In the genomic region with DNA sequence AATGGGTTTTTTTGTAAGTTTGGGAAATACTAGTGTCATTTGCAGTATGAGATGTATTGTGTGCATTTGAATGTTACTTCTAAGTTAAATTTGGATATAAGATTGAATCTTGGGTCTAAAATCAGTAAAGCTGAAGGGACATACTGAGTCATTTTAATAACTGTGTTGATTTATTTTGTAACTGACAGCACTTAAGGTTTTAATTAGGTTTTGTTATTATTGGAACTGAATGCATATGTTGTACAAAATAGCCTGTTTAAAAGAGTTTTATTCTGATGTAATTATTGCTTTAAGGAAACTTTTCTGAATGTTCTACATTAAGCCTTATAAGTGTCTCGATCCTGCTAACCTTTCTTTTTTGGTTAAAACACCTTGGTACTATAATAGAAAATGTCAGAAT, we compare ENCODE assay signal across 20 cellular contexts.
DNase-seq lines count a peak whose midpoint lies in the region; ATAC-seq and FAIRE-seq lines count a peak whose summit lies in the region.
"Had no signal": no experiment of that assay in that cellular context is flagged by ENCODE, and none has a peak within 500 bp of the region (broad histone marks: within the 10 kb centered on the region; RNA-seq: fewer than 3 reads in every experiment).

No MANE protein-coding gene starts in this region.

- H3K18ac ChIP-seq in mesenchymal stem cell (ENCODE audit: low read depth in 1 of 2, low read length in 2 of 2) = no peak overlapping the region

- H2BK120ac ChIP-seq in mesenchymal stem cell (ENCODE audit: low read depth, low read length) = no peak overlapping the region

- FAIRE-seq in urothelium cell line (lab: Jason Lieb, UNC) = no peak
- FAIRE-seq: GM12891, HTR-8/SVneo, K562 had no signal

- peaks cover 0 to 5% of the 10 kb centered on the region in 2 experiments for H3K36me3 ChIP-seq in mesenchymal stem cell (ENCODE audit: control insufficient read depth in 1 of 2, insufficient read depth in 2 of 2, low read depth in 1 of 2, low read length in 2 of 2)
- H3K36me3 ChIP-seq: HAP-1 had no signal

- H3K27me3 ChIP-seq in mesenchymal stem cell (ENCODE audit: control insufficient read depth in 1 of 2, insufficient read depth in 1 of 2, low read length in 2 of 2) = no peaks in the 10 kb centered on the region

- ATAC-seq in GM18873 (IDR thresholded peaks at IDR 0.05; ENCODE audit: low FRiP score, unreplicated experiment) = no peak
- ATAC-seq: K562 had no signal

- no peak overlapping the region for H3K27ac ChIP-seq in mesenchymal stem cell (ENCODE audit: low read length, poor library complexity, severe bottlenecking)
- H3K27ac ChIP-seq: C4-2B, GM23248 had no signal

- H2AFZ ChIP-seq in mesenchymal stem cell (ENCODE audit: low read depth, low read length) = no peak overlapping the region
- H2AFZ ChIP-seq: GM23248 had no signal

- H3K4me2 ChIP-seq in mesenchymal stem cell (ENCODE audit: low read length, poor library complexity, severe bottlenecking) = no peak overlapping the region

- no peak overlapping the region for H3K23ac ChIP-seq in mesenchymal stem cell (ENCODE audit: low read length in 2 of 2)

- H3K4me1 ChIP-seq in mesenchymal stem cell (ENCODE audit: control insufficient read depth, insufficient read depth, low read depth, low read length) = no peaks in the 10 kb centered on the region
- H3K4me1 ChIP-seq: HAP-1 had no signal

- peak overlapping the region; percentile 8 for H3K9ac ChIP-seq in mesenchymal stem cell (ENCODE audit: low read length)
- H3K9ac ChIP-seq: GM23248 had no signal

- H4K91ac ChIP-seq in mesenchymal stem cell (ENCODE audit: low read length) = no peak overlapping the region

- H2BK5ac ChIP-seq in mesenchymal stem cell (ENCODE audit: low read depth, low read length, poor library complexity, severe bottlenecking) = no peak overlapping the region

- H3K4me3 ChIP-seq in mesenchymal stem cell (ENCODE audit: insufficient read depth in 1 of 2, low read depth in 1 of 2, low read length in 2 of 2) = no peak overlapping the region
- H3K4me3 ChIP-seq: GM23248, HAP-1, K562 had no signal

- H3K4ac ChIP-seq in mesenchymal stem cell (ENCODE audit: low read depth in 1 of 2, low read length in 2 of 2) = no peak overlapping the region

- H4K8ac ChIP-seq in mesenchymal stem cell (ENCODE audit: low read length) = no peak overlapping the region

- WGBS in mesenchymal stem cell = no CpG with 5 or more reads among the region's 1 CpG

- H2AK5ac ChIP-seq in mesenchymal stem cell (ENCODE audit: low read length, severe bottlenecking) = no peak overlapping the region

- H3K14ac ChIP-seq in mesenchymal stem cell (ENCODE audit: low read length in 2 of 2) = no peak overlapping the region

- peaks cover 3% of the 10 kb centered on the region for H3K79me1 ChIP-seq in mesenchymal stem cell (replicated peaks; ENCODE audit: low read length, poor library complexity, severe bottlenecking)

- H3K9me3 ChIP-seq in mesenchymal stem cell (ENCODE audit: control insufficient read depth, low read length) = no peaks in the 10 kb centered on the region
- H3K9me3 ChIP-seq: HAP-1 had no signal

- no peak overlapping the region for H2BK12ac ChIP-seq in mesenchymal stem cell (ENCODE audit: low read length in 2 of 2)

- DNase-seq in EH (ENCODE audit: low read depth) = peak; percentile 54
- DNase-seq in OCI-M1 (lab: John Stamatoyannopoulos, UW) = peak; percentile 21
- DNase-seq in fibroblast of gingiva (ENCODE audit: low read depth) = peak; percentile 27
- DNase-seq in mesenchymal stem cell = no peak
- no peak for DNase-seq in urothelium cell line (ENCODE audit: low spot score)
- DNase-seq in NCI-H748 (lab: John Stamatoyannopoulos, UW; ENCODE audit: unreplicated experiment) = no peak
- DNase-seq: ACHN; AML-193; CD4-positive, alpha-beta memory T cell; DMS153; DMS79 treated with DMSO at 0.1 percent for 48 hours; EL; GM23248; IMR-90 had no signal

- no peak overlapping the region for H2BK15ac ChIP-seq in mesenchymal stem cell (ENCODE audit: low read depth, poor library complexity, severe bottlenecking)

Comparison
In these comparisons a context has a peak if more than half of its experiments do, and no peak if none do; other contexts are left out.
1. DNase-seq: peak in EH (single experiment), OCI-M1 (single experiment) and fibroblast of gingiva (single experiment); none in mesenchymal stem cell (single experiment), urothelium cell line (single experiment) and NCI-H748 (single experiment).